1 cellular context compared by ENCODE assay signal in genomic region chr13:20534038-20534608, GRCh38.
TF ChIP-seq lines count a peak whose summit lies in the region.

No MANE protein-coding gene starts in this region.

TF ChIP-seq in HepG2, 621 proteins besides CTCF, POLR2A, EP300 and RAD21 (continues in another document):
- peak; percentile 92; the same call in 1 of the 2 replicates for TF ChIP-seq TOPORS (CRISPR knock-in tag; IDR thresholded peaks at IDR 0.05)
- no peak for TF ChIP-seq GMEB2 (CRISPR knock-in tag; IDR thresholded peaks at IDR 0.05; ENCODE audit: low read depth)
- TF ChIP-seq SP5 (CRISPR knock-in tag; IDR thresholded peaks at IDR 0.05; ENCODE audit: borderline replicate concordance, low read depth) = peak; percentile 49; the same call in 1 of the 2 replicates
- TF ChIP-seq E2F5 (CRISPR knock-in tag; conservative IDR thresholded peaks at IDR 0.05) = no peak
- peak; percentile 86 for TF ChIP-seq ZNF281 (CRISPR knock-in tag; IDR thresholded peaks at IDR 0.05; ENCODE audit: borderline replicate concordance)
- peak; percentile 59 for TF ChIP-seq ZMYM2 (CRISPR knock-in tag; IDR thresholded peaks at IDR 0.05)
- TF ChIP-seq HDAC1 (CRISPR knock-in tag; IDR thresholded peaks at IDR 0.05) = 0 out of 2 replicates have a peak, but pooled peaks have one; percentile 20
- TF ChIP-seq ZNF253 (CRISPR knock-in tag; IDR thresholded peaks at IDR 0.05; ENCODE audit: borderline replicate concordance) = peak; percentile 100
- peak; percentile 49 for TF ChIP-seq ARID5B (CRISPR knock-in tag; IDR thresholded peaks at IDR 0.05)
- TF ChIP-seq MEIS2 (CRISPR knock-in tag; IDR thresholded peaks at IDR 0.05) = no peak
- peak; percentile 57; the same call in 1 of the 2 replicates for TF ChIP-seq ZNF609 (CRISPR knock-in tag; IDR thresholded peaks at IDR 0.05; ENCODE audit: borderline replicate concordance)
- TF ChIP-seq NR2F1 (CRISPR knock-in tag; IDR thresholded peaks at IDR 0.05) = peak in 1 of 2 experiments; percentile 62; a peak in 2 of 4 replicates
- TF ChIP-seq NR2C2 (CRISPR knock-in tag; IDR thresholded peaks at IDR 0.05; ENCODE audit: borderline replicate concordance) = 0 out of 2 replicates have a peak, but pooled peaks have one; percentile 17
- peak; percentile 91 for TF ChIP-seq FOXA3 (CRISPR knock-in tag; IDR thresholded peaks at IDR 0.05)
- peak; percentile 76 for TF ChIP-seq PAXIP1 (CRISPR knock-in tag; conservative IDR thresholded peaks at IDR 0.05)
- peak; percentile 72; the same call in 1 of the 2 replicates for TF ChIP-seq FOXJ3 (CRISPR knock-in tag; IDR thresholded peaks at IDR 0.05; ENCODE audit: borderline replicate concordance)
- no peak for TF ChIP-seq SNAPC5 (CRISPR knock-in tag; IDR thresholded peaks at IDR 0.05; ENCODE audit: borderline replicate concordance)
- TF ChIP-seq TFDP2 (CRISPR knock-in tag; IDR thresholded peaks at IDR 0.05) = no peak
- no peak for TF ChIP-seq ARNTL (CRISPR knock-in tag; IDR thresholded peaks at IDR 0.05)
- peak; percentile 98 for TF ChIP-seq SETDB1 (CRISPR knock-in tag; IDR thresholded peaks at IDR 0.05; ENCODE audit: borderline replicate concordance)
- no peak for TF ChIP-seq RBM39 (IDR thresholded peaks at IDR 0.05; ENCODE audit: low read depth, low read length, poor library complexity, severe bottlenecking)
- no peak for TF ChIP-seq NFE2 (CRISPR knock-in tag; IDR thresholded peaks at IDR 0.05)
- peak; percentile 43; the same call in 1 of the 2 replicates for TF ChIP-seq AHDC1 (CRISPR knock-in tag; IDR thresholded peaks at IDR 0.05; ENCODE audit: borderline replicate concordance)
- no peak for TF ChIP-seq ZNF570 (CRISPR knock-in tag; IDR thresholded peaks at IDR 0.05; ENCODE audit: borderline replicate concordance)
- no peak for TF ChIP-seq ZFP90 (CRISPR knock-in tag; IDR thresholded peaks at IDR 0.05; ENCODE audit: borderline replicate concordance)
- TF ChIP-seq TBX3 (IDR thresholded peaks at IDR 0.05; ENCODE audit: borderline replicate concordance) = peak; percentile 14; the same call in 1 of the 2 replicates
- TF ChIP-seq CREM (IDR thresholded peaks at IDR 0.05) = peak; percentile 49; the same call in 1 of the 2 replicates
- no peak for TF ChIP-seq CREM (CRISPR knock-in tag; IDR thresholded peaks at IDR 0.05)
